In genomic region chr1:21594935-21595897, GRCh38 we compare ENCODE assay signal across 9 cellular contexts.
DNase-seq lines count a peak whose midpoint lies in the region; ATAC-seq and TF ChIP-seq lines count a peak whose summit lies in the region.
"Had no signal": no experiment of that assay in that cellular context is flagged by ENCODE, and none has a peak within 500 bp of the region (broad histone marks: within the 10 kb centered on the region; RNA-seq: fewer than 3 reads in every experiment).

No MANE protein-coding gene starts in this region.

- no peaks in the 10 kb centered on the region for H4K20me1 ChIP-seq in osteoblast (ENCODE audit: insufficient read depth, low read length)

- POLR2A ChIA-PET in activated CD8-positive, alpha-beta T cell treated with anti-CD3 and anti-CD28 coated beads, Interleukin-2, amount 10 ng/mL, durations not matched to agents 7 days and 5 days (lab: Charles Lee), result no interaction called here

- no peaks in the 10 kb centered on the region for H3K9me3 ChIP-seq in osteoblast (ENCODE audit: low read depth, low read length)

- DNase-seq in NCI-H2227 (lab: John Stamatoyannopoulos, UW; ENCODE audit: unreplicated experiment) (peak; percentile 72), NCI-H2227 treated with DMSO at 0.1 percent for 48 hours (lab: John Stamatoyannopoulos, UW) (no peak), NCI-H1930 (lab: John Stamatoyannopoulos, UW) (peak; percentile 29 to 31), fibroblast of gingiva (ENCODE audit: low read depth) (peak; percentile 17), osteoblast (ENCODE audit: insufficient read length, low spot score, missing footprints) (peak; percentile 98), DMS153 (lab: John Stamatoyannopoulos, UW) (no peak)
- DNase-seq in activated CD8-positive, alpha-beta T cell treated with anti-CD3 and anti-CD28 coated beads, Interleukin-2, amount 10 ng/mL, durations not matched to agents 7 days and 5 days, result peak; percentile 72

- CTCF ChIA-PET in activated CD8-positive, alpha-beta T cell treated with anti-CD3 and anti-CD28 coated beads, Interleukin-2, amount 10 ng/mL, durations not matched to agents 7 days and 5 days (lab: Charles Lee), result interaction anchor here (0.7 to 1.1 kb wide), 3 partner anchors 14 to 97 kb away, joined by 3 read pairs; no protein-coding TSS in a partner anchor

- TF ChIP-seq CTCF in osteoblast (IDR thresholded peaks at IDR 0.05; ENCODE audit: extremely low read depth, low read depth, low read length), result peak; percentile 91

- no peak overlapping the region for H3K4me3 Mint-ChIP-seq in activated CD8-positive, alpha-beta T cell treated with anti-CD3 and anti-CD28 coated beads, Interleukin-2, amount 10 ng/mL, durations not matched to agents 7 days and 5 days
- H3K4me3 Mint-ChIP-seq: stimulated activated naive CD8-positive, alpha-beta T cell treated with anti-CD3 and anti-CD28 coated beads, Interleukin-15, Interleukin-2, amounts not matched to agents 100 ng/mL and 50 ng/mL, for 24 hours had no signal

- H3K79me2 ChIP-seq in osteoblast (ENCODE audit: insufficient read depth, low read length), result no peaks in the 10 kb centered on the region

- H2AFZ ChIP-seq in osteoblast (ENCODE audit: low read length), result no peak overlapping the region

- H3K27me3 Mint-ChIP-seq in activated CD8-positive, alpha-beta T cell treated with anti-CD3 and anti-CD28 coated beads, Interleukin-2, amount 10 ng/mL, durations not matched to agents 7 days and 5 days (ENCODE audit: low read depth), result no peaks in the 10 kb centered on the region

- H3K36me3 ChIP-seq in osteoblast (ENCODE audit: insufficient read depth, low read length), result no peaks in the 10 kb centered on the region

- no peak overlapping the region for H3K27ac Mint-ChIP-seq in activated CD8-positive, alpha-beta T cell treated with anti-CD3 and anti-CD28 coated beads, Interleukin-2, amount 10 ng/mL, durations not matched to agents 7 days and 5 days
- H3K27ac Mint-ChIP-seq: stimulated activated naive CD8-positive, alpha-beta T cell treated with anti-CD3 and anti-CD28 coated beads, Interleukin-15, Interleukin-2, amounts not matched to agents 100 ng/mL and 50 ng/mL, for 24 hours had no signal

- no peak overlapping the region for H3K4me2 ChIP-seq in osteoblast (ENCODE audit: insufficient read depth, low read length)

- no peaks in the 10 kb centered on the region for H3K4me1 Mint-ChIP-seq in activated CD8-positive, alpha-beta T cell treated with anti-CD3 and anti-CD28 coated beads, Interleukin-2, amount 10 ng/mL, durations not matched to agents 7 days and 5 days (ENCODE audit: low read depth)

- H3K36me3 Mint-ChIP-seq in activated CD8-positive, alpha-beta T cell treated with anti-CD3 and anti-CD28 coated beads, Interleukin-2, amount 10 ng/mL, durations not matched to agents 7 days and 5 days (ENCODE audit: low read depth), result no peaks in the 10 kb centered on the region

- ATAC-seq in activated CD8-positive, alpha-beta T cell treated with anti-CD3 and anti-CD28 coated beads, Interleukin-2, amount 10 ng/mL, durations not matched to agents 7 days and 5 days, result peak; percentile 63
- no peak for ATAC-seq in GM19324 (IDR thresholded peaks at IDR 0.05; ENCODE audit: low FRiP score, unreplicated experiment)

- H3K4me3 ChIP-seq in osteoblast (ENCODE audit: insufficient read depth, low read length), result no peak overlapping the region

- H3K27ac ChIP-seq in osteoblast (ENCODE audit: low read depth, low read length), result no peak overlapping the region

- peaks cover 11% of the 10 kb centered on the region for H3K27me3 ChIP-seq in osteoblast (ENCODE audit: insufficient read depth, low read length)

- no peaks in the 10 kb centered on the region for H3K9me3 Mint-ChIP-seq in activated CD8-positive, alpha-beta T cell treated with anti-CD3 and anti-CD28 coated beads, Interleukin-2, amount 10 ng/mL, durations not matched to agents 7 days and 5 days (ENCODE audit: insufficient read depth)
- H3K9me3 Mint-ChIP-seq: stimulated activated naive CD8-positive, alpha-beta T cell treated with anti-CD3 and anti-CD28 coated beads, Interleukin-15, Interleukin-2, amounts not matched to agents 100 ng/mL and 50 ng/mL, for 24 hours had no signal

- H3K4me1 ChIP-seq in osteoblast (ENCODE audit: insufficient read depth, low read length), result no peaks in the 10 kb centered on the region

Comparison
In these comparisons a context has a peak if more than half of its experiments do, and no peak if none do; other contexts are left out.
1. DNase-seq: peak in NCI-H2227 (single experiment), NCI-H1930 (2 of 2), activated CD8-positive, alpha-beta T cell treated with anti-CD3 and anti-CD28 coated beads, Interleukin-2, amount 10 ng/mL, durations not matched to agents 7 days and 5 days (single experiment), fibroblast of gingiva (single experiment) and osteoblast (single experiment); none in NCI-H2227 treated with DMSO at 0.1 percent for 48 hours (single experiment) and DMS153 (single experiment).